ENCODE assay signal across 9 cellular contexts in genomic region chr4:7762376-7763040, GRCh38.
"Had no signal": no experiment of that assay in that cellular context is flagged by ENCODE, and none has a peak within 500 bp of the region (broad histone marks: within the 10 kb centered on the region; RNA-seq: fewer than 3 reads in every experiment).

No MANE protein-coding gene starts in this region.

- H2AFZ ChIP-seq: hepatocyte had no signal

- H3K36me3 ChIP-seq: cardiac muscle cell, gastrocnemius medialis had no signal

- H3K79me2 ChIP-seq: hepatocyte had no signal

- H3K4me2 ChIP-seq: hepatocyte had no signal

- H3K9me3 Mint-ChIP-seq: activated naive CD4-positive, alpha-beta T cell treated with anti-CD3 and anti-CD28 coated beads, Interleukin-2, amount 50 U/mL, for 72 hours; nephron; stimulated activated effector memory CD8-positive, alpha-beta T cell treated with anti-CD3 and anti-CD28 coated beads, Interleukin-12 subunit alpha, Interleukin-12 subunit beta, amount 100 ng/mL, for 72 hours had no signal

- H3K27ac Mint-ChIP-seq: stimulated activated effector memory CD8-positive, alpha-beta T cell treated with anti-CD3 and anti-CD28 coated beads, Interleukin-12 subunit alpha, Interleukin-12 subunit beta, amount 100 ng/mL, for 72 hours had no signal

- H3K9me3 ChIP-seq: gastrocnemius medialis, tibial nerve had no signal

- H3K4me3 Mint-ChIP-seq: nephron; stimulated activated effector memory CD8-positive, alpha-beta T cell treated with anti-CD3 and anti-CD28 coated beads, Interleukin-12 subunit alpha, Interleukin-12 subunit beta, amount 100 ng/mL, for 72 hours had no signal

- H3K27ac ChIP-seq: cardiac muscle cell, gastrocnemius medialis, hepatocyte had no signal

- H3K27me3 ChIP-seq: cardiac muscle cell, gastrocnemius medialis, hepatocyte, tibial nerve had no signal

- H3K36me3 Mint-ChIP-seq: activated naive CD4-positive, alpha-beta T cell treated with anti-CD3 and anti-CD28 coated beads, Interleukin-2, amount 50 U/mL, for 72 hours had no signal

- H3K4me3 ChIP-seq: cardiac muscle cell, coronary artery, gastrocnemius medialis, hepatocyte, skin epidermis, tibial nerve had no signal
